ENCODE assay signal across 8 cellular contexts in the genomic region with DNA sequence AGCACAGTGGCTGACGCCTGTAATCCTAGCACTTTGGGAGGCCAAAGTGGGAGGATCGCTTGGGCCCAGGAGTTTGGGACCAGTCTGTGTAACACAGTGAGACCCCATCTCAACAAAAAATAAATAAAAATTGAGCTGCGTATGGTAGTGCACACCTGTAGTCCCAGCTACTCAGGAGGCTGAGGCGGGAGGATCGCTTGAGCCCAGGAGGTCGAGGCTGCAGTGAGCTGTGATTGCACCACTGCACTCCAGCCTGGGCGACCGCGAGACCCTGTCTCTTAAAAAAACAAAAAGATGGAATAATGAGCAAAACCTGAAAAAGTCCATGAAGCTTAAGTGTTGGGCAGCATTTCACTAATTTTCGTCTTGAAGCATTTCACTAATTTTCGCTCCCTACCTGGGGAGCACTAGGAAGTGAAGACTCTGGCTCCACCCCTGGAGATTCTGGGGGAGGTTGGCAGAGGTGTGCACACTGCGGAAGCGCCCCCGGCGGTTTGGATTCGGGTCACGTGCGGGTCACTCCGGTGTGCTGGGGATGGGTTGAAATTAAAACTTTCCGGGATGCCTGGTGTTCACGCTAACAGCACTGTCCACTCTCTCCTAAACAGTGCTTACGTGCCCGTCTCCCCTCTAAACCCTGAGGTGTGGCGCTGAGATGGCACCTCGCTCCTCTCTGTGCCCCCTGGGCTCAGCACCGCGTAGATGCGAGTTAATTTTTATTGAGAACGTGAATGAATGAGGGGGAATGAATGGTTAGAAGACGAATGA. TPM values are rescaled to one million over a fixed set of nuclear protein-coding genes. Genes with fewer than 3 reads are reported as not detected.
DNase-seq lines count a peak whose midpoint lies in the region; ATAC-seq and TF ChIP-seq lines count a peak whose summit lies in the region.

No MANE protein-coding gene starts in this region.

- no peaks in the 10 kb centered on the region for H3K9me3 Mint-ChIP-seq in CD4-positive, CD25-positive, alpha-beta regulatory T cell

- peak overlapping the region in 2 of 3 donors; percentile 69 to 95 for H3K27ac Mint-ChIP-seq in CD4-positive, CD25-positive, alpha-beta regulatory T cell

- H3K9ac ChIP-seq in skeletal muscle tissue (ENCODE audit: low read depth in 1 of 3, low read length in 3 of 3) = peak overlapping the region; percentile 52 to 81 (median 61)

- peak overlapping the region; percentile 87 to 94 (median 90) for H3K4me3 Mint-ChIP-seq in CD4-positive, CD25-positive, alpha-beta regulatory T cell

- H3K4me1 ChIP-seq in CD4-positive, CD25-positive, alpha-beta regulatory T cell (ENCODE audit: control insufficient read depth, insufficient read depth, low read length, poor library complexity, severe bottlenecking) = peaks cover 19% of the 10 kb centered on the region
- H3K4me1 ChIP-seq in left ventricle myocardium inferior (peaks cover 45% of the 10 kb centered on the region), skeletal muscle tissue (ENCODE audit: control insufficient read depth in 3 of 3, insufficient read depth in 3 of 3, low read length in 3 of 3) (peaks cover 14 to 27% (median 21%) of the 10 kb centered on the region in 3 donors)

- in situ Hi-C loops in KBM-7 (cut with MboI; ENCODE audit: low pct_unique_long_range_greater_than_20kb, low sequenced_read_pairs) = no loop called here

- peak overlapping the region; percentile 87 for H3K4me3 ChIP-seq in CD4-positive, CD25-positive, alpha-beta regulatory T cell (ENCODE audit: low read depth, low read length)
- peak overlapping the region; percentile 81 for H3K4me3 ChIP-seq in left ventricle myocardium inferior
- peak overlapping the region; percentile 70 to 91 (median 88) for H3K4me3 ChIP-seq in skeletal muscle tissue (ENCODE audit: low read length in 3 of 3)

- no peaks in the 10 kb centered on the region for H3K9me3 ChIP-seq in CD4-positive, CD25-positive, alpha-beta regulatory T cell (ENCODE audit: control insufficient read depth in 2 of 2, low read length in 2 of 2)
- no peaks in the 10 kb centered on the region for H3K9me3 ChIP-seq in left ventricle myocardium inferior (replicated peaks)
- H3K9me3 ChIP-seq in skeletal muscle tissue (ENCODE audit: control insufficient read depth in 3 of 3, low read length in 3 of 3) = no peaks in the 10 kb centered on the region

- peaks cover 5 to 23% (median 16%) of the 10 kb centered on the region in 4 donors for H3K4me1 Mint-ChIP-seq in CD4-positive, CD25-positive, alpha-beta regulatory T cell

- intact Hi-C loops in left ventricle myocardium inferior (cut with micrococcal nuclease) = no loop called here

- H3K36me3 ChIP-seq in CD4-positive, CD25-positive, alpha-beta regulatory T cell (ENCODE audit: control insufficient read depth, insufficient read depth, low read length) = no peaks in the 10 kb centered on the region
- H3K36me3 ChIP-seq in left ventricle myocardium inferior (no peaks in the 10 kb centered on the region), skeletal muscle tissue (ENCODE audit: control insufficient read depth in 3 of 3, insufficient read depth in 3 of 3, low read length in 3 of 3) (no peaks in the 10 kb centered on the region)

- peak in 1 of 3 donors; percentile 47 for DNase-seq in CD4-positive, CD25-positive, alpha-beta regulatory T cell
- peak; percentile 30 to 37 for DNase-seq in activated CD4-positive, alpha-beta T cell treated with anti-CD3 and anti-CD28 coated beads, Interleukin-2, amount 50 U/mL, for 48 hours
- DNase-seq in left ventricle myocardium inferior (no peak), DMS114 treated with DMSO at 0.1 percent for 48 hours (lab: John Stamatoyannopoulos, UW; ENCODE audit: unreplicated experiment) (no peak), KBM-7 (no peak)

- no peak for TF ChIP-seq CTCF in left ventricle myocardium inferior (IDR thresholded peaks at IDR 0.05; ENCODE audit: borderline replicate concordance)

- peak overlapping the region; percentile 67 for H3K27ac ChIP-seq in CD4-positive, CD25-positive, alpha-beta regulatory T cell (ENCODE audit: insufficient read depth, low read length, poor library complexity, severe bottlenecking)
- H3K27ac ChIP-seq in left ventricle myocardium inferior (replicated peaks) (peak overlapping the region; percentile 83), skeletal muscle tissue (ENCODE audit: low read depth, low read length) (no peak overlapping the region)

- no peaks in the 10 kb centered on the region for H3K27me3 ChIP-seq in CD4-positive, CD25-positive, alpha-beta regulatory T cell (ENCODE audit: control insufficient read depth, insufficient read depth, low read length)
- no peaks in the 10 kb centered on the region for H3K27me3 ChIP-seq in left ventricle myocardium inferior (ENCODE audit: low read depth)
- no peaks in the 10 kb centered on the region for H3K27me3 ChIP-seq in skeletal muscle tissue (ENCODE audit: control insufficient read depth in 3 of 3, insufficient read depth in 3 of 3, low read length in 3 of 3)

- peaks cover 9% of the 10 kb centered on the region for H3K27me3 Mint-ChIP-seq in CD4-positive, CD25-positive, alpha-beta regulatory T cell

- ATAC-seq in CD4-positive, CD25-positive, alpha-beta regulatory T cell (ENCODE audit: low read depth in 2 of 2) = peak; percentile 1 to 6
- ATAC-seq in GM19025 (IDR thresholded peaks at IDR 0.05; ENCODE audit: low read depth, unreplicated experiment) (peak; percentile 4), HG03457 (IDR thresholded peaks at IDR 0.05; ENCODE audit: unreplicated experiment) (peak; percentile 4)

- H3K36me3 Mint-ChIP-seq in CD4-positive, CD25-positive, alpha-beta regulatory T cell = no peaks in the 10 kb centered on the region

RNA-seq across cellular contexts. Expression of a gene that starts 0.9 kb away (rescaled TPM):
- 18.7 TPM for total RNA-seq in CD4-positive, CD25-positive, alpha-beta regulatory T cell
- 1 to 10 TPM; 7.4 to 7.6 (median 7.5) TPM for polyA plus RNA-seq in CD4-positive, CD25-positive, alpha-beta regulatory T cell
- total RNA-seq in left ventricle myocardium inferior = 19.7 TPM
- total RNA-seq in skeletal muscle tissue = 4.7 TPM

RNA-seq across cellular contexts. Expression of a gene that starts 20.9 kb away (rescaled TPM):
- total RNA-seq in CD4-positive, CD25-positive, alpha-beta regulatory T cell = not detected
- not detected for polyA plus RNA-seq in CD4-positive, CD25-positive, alpha-beta regulatory T cell
- total RNA-seq in left ventricle myocardium inferior (10.5 TPM), skeletal muscle tissue (4.2 TPM)

RNA-seq across cellular contexts. Expression of a gene that starts 36.5 kb away (rescaled TPM):
- total RNA-seq in CD4-positive, CD25-positive, alpha-beta regulatory T cell = 124 TPM
- polyA plus RNA-seq in CD4-positive, CD25-positive, alpha-beta regulatory T cell = 100 to 1,000 TPM; 426 to 582 (median 526) TPM
- 920 TPM for total RNA-seq in left ventricle myocardium inferior
- 481 TPM for total RNA-seq in skeletal muscle tissue

RNA-seq across cellular contexts. Expression of a gene that starts 48.3 kb away (rescaled TPM):
- 78.6 TPM for total RNA-seq in CD4-positive, CD25-positive, alpha-beta regulatory T cell
- polyA plus RNA-seq in CD4-positive, CD25-positive, alpha-beta regulatory T cell = 100 to 1,000 TPM; 156 to 216 (median 166) TPM
- 57.0 TPM for total RNA-seq in left ventricle myocardium inferior
- total RNA-seq in skeletal muscle tissue = 18.3 TPM

Comparison
In these comparisons a context has a peak if more than half of its experiments do, and no peak if none do; other contexts are left out.
1. DNase-seq: peak in activated CD4-positive, alpha-beta T cell treated with anti-CD3 and anti-CD28 coated beads, Interleukin-2, amount 50 U/mL, for 48 hours (2 of 2); none in left ventricle myocardium inferior (single experiment), DMS114 treated with DMSO at 0.1 percent for 48 hours (single experiment) and KBM-7 (single experiment).
2. Peak in every context shown above with its lines, with median percentiles within 50 percentile points of each other: ATAC-seq and H3K4me3 ChIP-seq.